In the genomic region with DNA sequence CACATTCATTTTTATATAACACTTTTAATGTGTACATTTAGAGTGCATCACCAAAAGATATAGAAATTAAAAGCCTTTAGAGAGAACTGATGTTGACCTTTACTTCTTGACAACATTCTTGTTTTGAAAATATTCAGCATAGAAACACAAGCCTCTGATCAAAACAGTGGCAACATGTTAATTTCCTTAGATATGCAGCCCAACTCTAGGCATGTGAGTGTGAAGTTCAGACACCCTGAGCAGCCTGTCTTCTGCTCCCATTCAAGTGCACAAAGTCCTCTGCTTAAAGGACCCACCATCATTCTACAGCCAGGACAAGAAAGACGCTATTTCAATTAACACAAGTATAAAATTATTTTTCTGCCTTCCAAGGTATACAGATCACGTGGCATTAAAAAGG, we compare ENCODE assay signal across 29 cellular contexts. TPM values are rescaled to one million over a fixed set of nuclear protein-coding genes. Genes with fewer than 3 reads are reported as not detected.
DNase-seq lines count a peak whose midpoint lies in the region; ATAC-seq, FAIRE-seq and TF ChIP-seq lines count a peak whose summit lies in the region.
"Had no signal": no experiment of that assay in that cellular context is flagged by ENCODE, and none has a peak within 500 bp of the region (broad histone marks: within the 10 kb centered on the region; RNA-seq: fewer than 3 reads in every experiment).

No MANE protein-coding gene starts in this region.

- 69% methylated on average over 2 of the region's 2 CpGs for WGBS in A549 (ENCODE audit: missing lambda C conversion rate)
- WGBS in mesendoderm (ENCODE audit: extremely low coverage, insufficient coverage, low lambda C conversion rate): no CpG with 5 or more reads among the region's 2 CpGs

- no peak for ATAC-seq in A549
- no peak for ATAC-seq in GM21529 (IDR thresholded peaks at IDR 0.05; ENCODE audit: unreplicated experiment)
- ATAC-seq in HG03520 (IDR thresholded peaks at IDR 0.05; ENCODE audit: unreplicated experiment): no peak
- no peak for ATAC-seq in HG02642 (IDR thresholded peaks at IDR 0.05; ENCODE audit: poor library complexity, unreplicated experiment)
- ATAC-seq: activated CD8-positive, alpha-beta memory T cell treated with anti-CD3 and anti-CD28 coated beads, Interleukin-2, amount 10 ng/mL, durations not matched to agents 7 days and 5 days; activated naive CD8-positive, alpha-beta T cell treated with anti-CD3 and anti-CD28 coated beads, Interleukin-2, amount 50 U/mL, for 24 hours; activated T-cell treated with anti-CD3 and anti-CD28 coated beads, Interleukin-2, amount 50 U/mL, for 4 hours; gastrocnemius medialis; left cardiac atrium; sciatic nerve had no signal

- no peaks in the 10 kb centered on the region for H3K79me1 ChIP-seq in mesendoderm (ENCODE audit: low read length)

- no peak overlapping the region for H2AK5ac ChIP-seq in mesendoderm (ENCODE audit: low read length)

- no peak overlapping the region for H3K4me3 ChIP-seq in A549
- no peak overlapping the region for H3K4me3 ChIP-seq in CD8-positive, alpha-beta memory T cell (ENCODE audit: low read length)
- no peak overlapping the region for H3K4me3 ChIP-seq in mesendoderm (ENCODE audit: low read length)
- H3K4me3 ChIP-seq: BLaER1, gastrocnemius medialis, GM23248, SJSA1 had no signal

- H3K27ac Mint-ChIP-seq in CD8-positive, alpha-beta memory T cell: peak overlapping the region in 6 of 8 donors; percentile 10 to 89 (median 34)
- H3K27ac Mint-ChIP-seq: activated CD8-positive, alpha-beta memory T cell treated with anti-CD3 and anti-CD28 coated beads, Interleukin-2, amount 10 ng/mL, durations not matched to agents 7 days and 5 days; activated naive CD8-positive, alpha-beta T cell treated with anti-CD3 and anti-CD28 coated beads, Interleukin-2, amount 50 U/mL, for 24 hours; dendritic cell treated with granulocyte-macrophage colony-stimulating factor and Interleukin-4, amounts not matched to agents 40 ng/mL and 50 ng/mL, for 4 days; type B pancreatic cell had no signal

- H3K36me3 ChIP-seq in CD8-positive, alpha-beta memory T cell (ENCODE audit: insufficient read depth, low read length): no peaks in the 10 kb centered on the region
- H3K36me3 ChIP-seq in mesendoderm (ENCODE audit: control insufficient read depth, insufficient read depth, low read length): no peaks in the 10 kb centered on the region
- H3K36me3 ChIP-seq: BLaER1, gastrocnemius medialis, SJSA1 had no signal

- TF ChIP-seq POLR2A in A549 (IDR thresholded peaks at IDR 0.05; ENCODE audit: low read length): no peak

- CTCF ChIA-PET in A549 (lab: Yijun Ruan, JAX): interaction anchor here (0.6 kb wide), 1 partner anchor 9 kb away, joined by 3 read pairs; no protein-coding TSS in a partner anchor
- CTCF ChIA-PET in CD8-positive, alpha-beta memory T cell (lab: Charles Lee): no interaction called here

- H3K4me2 ChIP-seq in A549 (peak overlapping the region; percentile 7; the same call in 2 of the 3 replicates), mesendoderm (ENCODE audit: low read length) (no peak overlapping the region)
- H3K4me2 ChIP-seq: BLaER1 had no signal

- H3K27me3 Mint-ChIP-seq in CD8-positive, alpha-beta memory T cell: no peaks in the 10 kb centered on the region
- H3K27me3 Mint-ChIP-seq: activated CD8-positive, alpha-beta memory T cell treated with anti-CD3 and anti-CD28 coated beads, Interleukin-2, amount 10 ng/mL, durations not matched to agents 7 days and 5 days; activated naive CD8-positive, alpha-beta T cell treated with anti-CD3 and anti-CD28 coated beads, Interleukin-2, amount 50 U/mL, for 24 hours; dendritic cell treated with granulocyte-macrophage colony-stimulating factor and Interleukin-4, amounts not matched to agents 40 ng/mL and 50 ng/mL, for 4 days; type B pancreatic cell had no signal

- H4K5ac ChIP-seq in mesendoderm (ENCODE audit: low read length): no peak overlapping the region

- H2BK15ac ChIP-seq in mesendoderm (replicated peaks; ENCODE audit: low read depth): no peak overlapping the region

- no peak for TF ChIP-seq RAD21 in A549 (conservative IDR thresholded peaks at IDR 0.05 in 1 of 2, IDR thresholded peaks at IDR 0.05 in 1 of 2)

- H3K79me2 ChIP-seq in mesendoderm (ENCODE audit: control insufficient read depth, insufficient read depth, low read length): peaks cover 1% of the 10 kb centered on the region

- no peaks in the 10 kb centered on the region for H3K9me3 Mint-ChIP-seq in CD8-positive, alpha-beta memory T cell
- H3K9me3 Mint-ChIP-seq: activated naive CD8-positive, alpha-beta T cell treated with anti-CD3 and anti-CD28 coated beads, Interleukin-2, amount 50 U/mL, for 24 hours; activated T-cell treated with anti-CD3 and anti-CD28 coated beads, Interleukin-2, amount 50 U/mL, for 4 hours; dendritic cell treated with granulocyte-macrophage colony-stimulating factor and Interleukin-4, amounts not matched to agents 40 ng/mL and 50 ng/mL, for 4 days; type B pancreatic cell had no signal

- no peak overlapping the region for H2BK120ac ChIP-seq in mesendoderm (ENCODE audit: low read depth, low read length)

- peaks cover 74% of the 10 kb centered on the region for H3K4me1 ChIP-seq in A549
- peaks cover 3% of the 10 kb centered on the region for H3K4me1 ChIP-seq in CD8-positive, alpha-beta memory T cell (ENCODE audit: insufficient read depth, low read length)
- H3K4me1 ChIP-seq in mesendoderm (ENCODE audit: control insufficient read depth, low read depth, low read length): peaks cover 9% of the 10 kb centered on the region
- H3K4me1 ChIP-seq: SJSA1 had no signal

- no peaks in the 10 kb centered on the region for H3K27me3 ChIP-seq in CD8-positive, alpha-beta memory T cell (ENCODE audit: insufficient read depth, low read length, poor library complexity, severe bottlenecking)
- no peaks in the 10 kb centered on the region for H3K27me3 ChIP-seq in mesendoderm (ENCODE audit: insufficient read depth, low read length, poor library complexity)
- H3K27me3 ChIP-seq: BLaER1, gastrocnemius medialis, SJSA1 had no signal

- H3K4me3 Mint-ChIP-seq in CD8-positive, alpha-beta memory T cell: peak overlapping the region in 3 of 7 donors; percentile 10 to 22 (median 10)
- H3K4me3 Mint-ChIP-seq: activated CD8-positive, alpha-beta memory T cell treated with anti-CD3 and anti-CD28 coated beads, Interleukin-2, amount 10 ng/mL, durations not matched to agents 7 days and 5 days; activated naive CD8-positive, alpha-beta T cell treated with anti-CD3 and anti-CD28 coated beads, Interleukin-2, amount 50 U/mL, for 24 hours; activated T-cell treated with anti-CD3 and anti-CD28 coated beads, Interleukin-2, amount 50 U/mL, for 4 hours; dendritic cell treated with granulocyte-macrophage colony-stimulating factor and Interleukin-4, amounts not matched to agents 40 ng/mL and 50 ng/mL, for 4 days; type B pancreatic cell had no signal

- no peak overlapping the region for H2BK5ac ChIP-seq in mesendoderm (ENCODE audit: low read length)

- DNase-seq in A549 (ENCODE audit: low read depth in 1 of 2, low spot score in 1 of 2): no peak
- DNase-seq in CD8-positive, alpha-beta memory T cell: no peak
- peak; percentile 30 for DNase-seq in dermis blood vessel endothelial cell
- DNase-seq in mesendoderm: peak; percentile 49
- DNase-seq in activated CD4-positive, alpha-beta T cell treated with anti-CD3 and anti-CD28 coated beads for 48 hours: no peak
- DNase-seq: activated CD4-positive, CD25-positive, alpha-beta regulatory T cell; activated CD8-positive, alpha-beta memory T cell treated with anti-CD3 and anti-CD28 coated beads, Interleukin-2, amount 10 ng/mL, durations not matched to agents 7 days and 5 days; activated gamma-delta T cell; activated naive CD8-positive, alpha-beta T cell treated with anti-CD3 and anti-CD28 coated beads, Interleukin-2, amount 50 U/mL, for 24 hours; activated T-cell treated with anti-CD3 and anti-CD28 coated beads, Interleukin-2, amount 50 U/mL, for 4 hours; caudate nucleus; gastrocnemius medialis; GM23248; left cardiac atrium; mammary epithelial cell; NCI-H1092 treated with DMSO at 0.1 percent for 48 hours; NCI-H187 treated with DMSO at 0.1 percent for 48 hours; NCI-H2171; posterior cingulate gyrus; stimulated activated CD4-positive, alpha-beta T cell treated with anti-CD3 and anti-CD28 coated beads, Interleukin-2, amount 100 ng/mL, for 48 hours; substantia nigra had no signal

- POLR2A ChIA-PET in A549 (lab: Yijun Ruan, JAX): no interaction called here
- POLR2A ChIA-PET in CD8-positive, alpha-beta memory T cell (lab: Charles Lee): no interaction called here

- FAIRE-seq in A549 (lab: Jason Lieb, UNC): no peak

- H3K23ac ChIP-seq in mesendoderm (ENCODE audit: low read length): no peak overlapping the region

- no peak for TF ChIP-seq CTCF in A549 (IDR thresholded peaks at IDR 0.05)

- H3K56ac ChIP-seq in mesendoderm (ENCODE audit: low read length): no peak overlapping the region

- no peak overlapping the region for H3K9ac ChIP-seq in mesendoderm (ENCODE audit: low read length)
- H3K9ac ChIP-seq: BLaER1, GM23248 had no signal

- TF ChIP-seq EP300 in A549 (IDR thresholded peaks at IDR 0.05): no peak

- H3K9me3 ChIP-seq in A549: no peaks in the 10 kb centered on the region
- H3K9me3 ChIP-seq in CD8-positive, alpha-beta memory T cell (ENCODE audit: low read length): no peaks in the 10 kb centered on the region
- H3K9me3 ChIP-seq: BLaER1, gastrocnemius medialis, SJSA1 had no signal

- H3K18ac ChIP-seq in mesendoderm (ENCODE audit: low read length): no peak overlapping the region

- H3K4me1 Mint-ChIP-seq in CD8-positive, alpha-beta memory T cell: peaks cover 71 to 93% (median 92%) of the 10 kb centered on the region in 3 donors

- H3K4ac ChIP-seq in mesendoderm (ENCODE audit: low read depth, low read length): no peak overlapping the region

- no peak overlapping the region for H4K8ac ChIP-seq in mesendoderm (ENCODE audit: low read depth, low read length)

- H3K27ac ChIP-seq in A549: no peak overlapping the region
- no peak overlapping the region for H3K27ac ChIP-seq in CD8-positive, alpha-beta memory T cell (ENCODE audit: low read depth, low read length)
- no peak overlapping the region for H3K27ac ChIP-seq in mesendoderm (ENCODE audit: low read depth, low read length)
- H3K27ac ChIP-seq: BLaER1, gastrocnemius medialis, GM23248, SJSA1 had no signal

- H3K36me3 Mint-ChIP-seq in CD8-positive, alpha-beta memory T cell: no peaks in the 10 kb centered on the region
- H3K36me3 Mint-ChIP-seq: type B pancreatic cell had no signal

TF ChIP-seq in A549, 52 proteins besides CTCF, POLR2A, EP300 and RAD21 (continues in another document):
- TF ChIP-seq TP53 (CRISPR knock-in tag; IDR thresholded peaks at IDR 0.05) (no peak), RARB (CRISPR knock-in tag; IDR thresholded peaks at IDR 0.05) (no peak)

RNA-seq across cellular contexts. Expression of a gene that starts 60.0 kb away (rescaled TPM):
- polyA plus RNA-seq in A549 (2011; rRNA removed) (33.7 and 42.4 TPM in 2 replicates), A549 (2017; fragmentation: RNase III; extraction: RNeasy Plus Mini Kit Qiagen cat#74134 plus additional on column Dnase treatment) (19.5 to 25.8 TPM (median 21.4 TPM) in 3 replicates)
- polyA plus RNA-seq in A549 (2012; cell fraction: cytosol; rRNA removed): 7.4 and 9.1 TPM in 2 replicates
- polyA plus RNA-seq in A549 (2012; cell fraction: nucleus; rRNA removed): 5.6 and 7.0 TPM in 2 replicates
- 36.3 and 46.9 TPM in 2 replicates for polyA minus RNA-seq in A549 (2011; rRNA and poly(A)+ RNA removed)
- 10 to 100 TPM; 30.0 to 30.7 TPM for total RNA-seq in CD8-positive, alpha-beta memory T cell
- 6.9 TPM for polyA plus RNA-seq in CD8-positive, alpha-beta memory T cell
- 77.1 and 115 TPM in 2 replicates for total RNA-seq in dermis blood vessel endothelial cell
- polyA plus RNA-seq in mesendoderm (2013, experiment 1 of 2): 34.6 TPM
- 35.3 TPM for polyA plus RNA-seq in mesendoderm (2013, experiment 2 of 2)

Comparison
In these comparisons a context has a peak if more than half of its experiments do, and no peak if none do; other contexts are left out.
1. DNase-seq: peak in dermis blood vessel endothelial cell (single experiment) and mesendoderm (single experiment); none in A549 (0 of 2), CD8-positive, alpha-beta memory T cell (0 of 5) and activated CD4-positive, alpha-beta T cell treated with anti-CD3 and anti-CD28 coated beads for 48 hours (single experiment).